11 cellular contexts compared by ENCODE assay signal in the genomic region with DNA sequence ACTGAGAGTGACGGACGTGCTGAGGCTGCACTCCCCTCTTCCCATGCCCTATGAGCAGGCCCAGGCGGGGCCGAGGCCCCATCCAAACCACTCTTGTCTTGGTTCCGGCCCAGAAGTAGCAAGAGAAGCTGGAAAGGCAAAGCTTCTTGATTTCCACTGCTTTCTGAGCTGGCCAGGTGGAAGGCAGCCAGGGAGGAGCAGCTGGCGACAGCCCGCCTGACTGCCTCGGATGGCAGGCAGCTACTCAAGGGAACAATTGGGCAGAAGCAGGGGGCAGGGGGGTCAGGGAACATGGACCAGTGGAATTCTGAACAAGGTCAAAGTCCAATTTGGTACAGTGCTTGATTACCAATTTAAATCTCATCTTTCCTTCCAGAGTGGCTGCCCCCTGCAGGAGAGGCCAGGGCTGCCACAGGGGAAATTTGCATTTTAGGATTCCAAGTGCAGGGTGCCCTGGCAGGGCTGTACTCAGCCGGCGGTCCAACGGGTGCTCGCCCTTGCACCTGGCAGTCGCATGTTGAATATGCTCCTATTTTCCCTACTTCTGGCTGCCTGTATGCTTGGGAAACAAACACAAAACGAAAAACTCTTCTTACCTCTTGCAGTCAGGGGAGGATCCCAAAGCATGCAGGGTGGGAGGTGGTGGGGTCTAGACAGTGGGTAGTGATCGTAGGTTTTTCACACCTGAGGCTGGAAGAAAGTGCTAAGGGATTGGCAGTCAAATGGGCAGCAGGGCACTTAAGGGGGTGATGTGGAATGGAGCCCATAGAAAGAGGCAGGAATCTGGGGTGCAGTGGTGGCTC.
DNase-seq lines count a peak whose midpoint lies in the region; ATAC-seq, FAIRE-seq and TF ChIP-seq lines count a peak whose summit lies in the region.
"Had no signal": no experiment of that assay in that cellular context is flagged by ENCODE, and none has a peak within 500 bp of the region (broad histone marks: within the 10 kb centered on the region; RNA-seq: fewer than 3 reads in every experiment).

No MANE protein-coding gene starts in this region.

- H3K4me3 Mint-ChIP-seq in activated naive CD4-positive, alpha-beta T cell treated with anti-CD3 and anti-CD28 coated beads, Interleukin-2, amount 10 ng/mL, durations not matched to agents 7 days and 5 days: no peak overlapping the region
- H3K4me3 Mint-ChIP-seq: activated CD4-positive, alpha-beta T cell treated with anti-CD3 and anti-CD28 coated beads, Interleukin-2, amount 10 ng/mL, durations not matched to agents 24 days and 14 days; CD8-positive, alpha-beta T cell; memory B cell had no signal

- DNase-seq in AG10803 (ENCODE audit: low read depth): no peak
- DNase-seq in NCI-H1694 (lab: John Stamatoyannopoulos, UW): peak; percentile 43
- no peak for DNase-seq in endothelial cell of umbilical vein (ENCODE audit: low read depth, low spot score)
- no peak for DNase-seq in T-helper 1 cell
- DNase-seq in activated naive CD4-positive, alpha-beta T cell treated with anti-CD3 and anti-CD28 coated beads, Interleukin-2, amount 10 ng/mL, durations not matched to agents 7 days and 5 days: no peak
- DNase-seq: activated CD4-positive, alpha-beta T cell treated with anti-CD3 and anti-CD28 coated beads, Interleukin-2, amount 10 ng/mL, durations not matched to agents 24 days and 14 days had no signal

- no peaks in the 10 kb centered on the region for H4K20me1 ChIP-seq in endothelial cell of umbilical vein (replicated peaks; ENCODE audit: control insufficient read depth, extremely low read depth, insufficient read depth, low read length)

- no peaks in the 10 kb centered on the region for H3K9me3 Mint-ChIP-seq in activated naive CD4-positive, alpha-beta T cell treated with anti-CD3 and anti-CD28 coated beads, Interleukin-2, amount 10 ng/mL, durations not matched to agents 7 days and 5 days
- H3K9me3 Mint-ChIP-seq: activated CD4-positive, alpha-beta T cell treated with anti-CD3 and anti-CD28 coated beads, Interleukin-2, amount 10 ng/mL, durations not matched to agents 24 days and 14 days; CD8-positive, alpha-beta T cell; memory B cell had no signal

- no peak overlapping the region for H3K4me2 ChIP-seq in endothelial cell of umbilical vein (ENCODE audit: insufficient read depth, low read length)

- intact Hi-C loops in endothelial cell of umbilical vein (cut with micrococcal nuclease): no loop called here

- no peak overlapping the region for H3K27ac Mint-ChIP-seq in activated naive CD4-positive, alpha-beta T cell treated with anti-CD3 and anti-CD28 coated beads, Interleukin-2, amount 10 ng/mL, durations not matched to agents 7 days and 5 days
- H3K27ac Mint-ChIP-seq: activated CD4-positive, alpha-beta T cell treated with anti-CD3 and anti-CD28 coated beads, Interleukin-2, amount 10 ng/mL, durations not matched to agents 24 days and 14 days; CD8-positive, alpha-beta T cell; memory B cell had no signal

- H3K27me3 ChIP-seq in endothelial cell of umbilical vein (ENCODE audit: control insufficient read depth in 2 of 2, insufficient read depth in 2 of 2, low read length in 2 of 2) (peaks cover 0 to 3% of the 10 kb centered on the region in 2 experiments), muscle layer of colon (ENCODE audit: control insufficient read depth in 1 of 2, insufficient read depth in 2 of 2, low read length in 2 of 2) (no peaks in the 10 kb centered on the region)

- no peaks in the 10 kb centered on the region for H3K9me3 ChIP-seq in endothelial cell of umbilical vein (replicated peaks; ENCODE audit: control insufficient read depth, insufficient read depth, low read length)
- no peaks in the 10 kb centered on the region for H3K9me3 ChIP-seq in muscle layer of colon (ENCODE audit: low read length)

- no peaks in the 10 kb centered on the region for H3K4me1 ChIP-seq in endothelial cell of umbilical vein (ENCODE audit: control insufficient read depth, extremely low read depth, insufficient read depth, low read length)
- peaks cover 10% of the 10 kb centered on the region for H3K4me1 ChIP-seq in muscle layer of colon (ENCODE audit: insufficient read depth, low read length)

- TF ChIP-seq CTCF in AG10803 (conservative IDR thresholded peaks at IDR 0.05; ENCODE audit: low read length) (0 out of 2 replicates have a peak, but pooled peaks have one; percentile 10), endothelial cell of umbilical vein (IDR thresholded peaks at IDR 0.05; ENCODE audit: extremely low read depth in 1 of 2, insufficient read depth in 1 of 2, low read depth in 1 of 2, low read length in 2 of 2) (no peak)

- peaks cover 8% of the 10 kb centered on the region for H3K27me3 Mint-ChIP-seq in activated naive CD4-positive, alpha-beta T cell treated with anti-CD3 and anti-CD28 coated beads, Interleukin-2, amount 10 ng/mL, durations not matched to agents 7 days and 5 days

- no peak overlapping the region for H2AFZ ChIP-seq in endothelial cell of umbilical vein (ENCODE audit: low read depth, low read length)

- CTCF ChIA-PET in endothelial cell of umbilical vein (lab: Charles Lee): interaction anchor here (1.3 kb wide), 1 partner anchor 98 kb away, joined by 4 read pairs; no protein-coding TSS in a partner anchor
- CTCF ChIA-PET in activated naive CD4-positive, alpha-beta T cell treated with anti-CD3 and anti-CD28 coated beads, Interleukin-2, amount 10 ng/mL, durations not matched to agents 7 days and 5 days (lab: Charles Lee): no interaction called here

- H3K9ac ChIP-seq in endothelial cell of umbilical vein (replicated peaks; ENCODE audit: extremely low read depth, insufficient read depth, low read length) (no peak overlapping the region), muscle layer of colon (ENCODE audit: low read length) (no peak overlapping the region)

- H3K4me3 ChIP-seq in AG10803 (ENCODE audit: low read length): no peak overlapping the region
- no peak overlapping the region for H3K4me3 ChIP-seq in endothelial cell of umbilical vein (replicated peaks in 1 of 3; ENCODE audit: insufficient read depth in 1 of 3, low read depth in 1 of 3, low read length in 3 of 3)
- no peak overlapping the region for H3K4me3 ChIP-seq in muscle layer of colon (ENCODE audit: low read depth in 1 of 2, low read length in 2 of 2)

- no peak for TF ChIP-seq POLR2A in endothelial cell of umbilical vein (IDR thresholded peaks at IDR 0.05; ENCODE audit: low read depth, low read length)

- no peak for ATAC-seq in GM21381 (IDR thresholded peaks at IDR 0.05; ENCODE audit: unreplicated experiment)
- ATAC-seq in HG02623 (IDR thresholded peaks at IDR 0.05; ENCODE audit: unreplicated experiment): no peak
- ATAC-seq: CD8-positive, alpha-beta T cell had no signal

- POLR2A ChIA-PET in endothelial cell of umbilical vein (lab: Charles Lee): no interaction called here

- no peaks in the 10 kb centered on the region for H3K9me1 ChIP-seq in endothelial cell of umbilical vein (replicated peaks; ENCODE audit: control insufficient read depth, extremely low read depth, insufficient read depth, low read length)

- no peaks in the 10 kb centered on the region for H3K4me1 Mint-ChIP-seq in activated naive CD4-positive, alpha-beta T cell treated with anti-CD3 and anti-CD28 coated beads, Interleukin-2, amount 10 ng/mL, durations not matched to agents 7 days and 5 days
- H3K4me1 Mint-ChIP-seq: activated CD4-positive, alpha-beta T cell treated with anti-CD3 and anti-CD28 coated beads, Interleukin-2, amount 10 ng/mL, durations not matched to agents 24 days and 14 days; memory B cell had no signal

- BruUV-seq in endothelial cell of umbilical vein (replicated peaks; lab: Mats Ljungman, UMichigan): no TSS peak

- FAIRE-seq in endothelial cell of umbilical vein (lab: Jason Lieb, UNC): peak; percentile 15

- H3K27ac ChIP-seq in endothelial cell of umbilical vein (ENCODE audit: insufficient read depth, low read depth, low read length) (no peak overlapping the region), muscle layer of colon (ENCODE audit: low read depth, low read length) (peak overlapping the region; percentile 10)

- dilution Hi-C loops in endothelial cell of umbilical vein (cut with MboI; ENCODE audit: extremely low pct_ligation_motif_present, low sequenced_read_pairs): no loop called here

- H3K36me3 Mint-ChIP-seq in activated naive CD4-positive, alpha-beta T cell treated with anti-CD3 and anti-CD28 coated beads, Interleukin-2, amount 10 ng/mL, durations not matched to agents 7 days and 5 days: no peaks in the 10 kb centered on the region
- H3K36me3 Mint-ChIP-seq: CD8-positive, alpha-beta T cell; memory B cell had no signal

- no peaks in the 10 kb centered on the region for H3K79me2 ChIP-seq in endothelial cell of umbilical vein (ENCODE audit: control insufficient read depth, insufficient read depth, low read length)

- H3K36me3 ChIP-seq in endothelial cell of umbilical vein (ENCODE audit: control insufficient read depth in 2 of 2, extremely low read depth in 1 of 2, insufficient read depth in 2 of 2, low read length in 2 of 2) (no peaks in the 10 kb centered on the region), muscle layer of colon (ENCODE audit: insufficient read depth, low read length) (no peaks in the 10 kb centered on the region)

TF ChIP-seq in endothelial cell of umbilical vein, 7 proteins besides CTCF, POLR2A, EP300 and RAD21:
- no peak for TF ChIP-seq MYC (IDR thresholded peaks at IDR 0.05; ENCODE audit: low read depth, low read length)
- no peak for TF ChIP-seq GATA2 (IDR thresholded peaks at IDR 0.05; ENCODE audit: insufficient read depth, insufficient read length, low read depth, low read length)
- no peak for TF ChIP-seq MAX (IDR thresholded peaks at IDR 0.05; ENCODE audit: insufficient read depth, insufficient read length)
- no peak for TF ChIP-seq JUN (IDR thresholded peaks at IDR 0.05; ENCODE audit: borderline replicate concordance, insufficient read depth, insufficient read length, low read depth)
- no peak for TF ChIP-seq FOS (IDR thresholded peaks at IDR 0.05; ENCODE audit: borderline replicate concordance, insufficient read depth, low read length)
- TF ChIP-seq POLR2AphosphoS5 (IDR thresholded peaks at IDR 0.05; ENCODE audit: insufficient read depth, low read depth, low read length): no peak
- no peak for TF ChIP-seq EZH2 (IDR thresholded peaks at IDR 0.05; ENCODE audit: borderline replicate concordance, low read depth, low read length, severe bottlenecking)
